ENCODE assay signal across 3 cellular contexts in the genomic region with DNA sequence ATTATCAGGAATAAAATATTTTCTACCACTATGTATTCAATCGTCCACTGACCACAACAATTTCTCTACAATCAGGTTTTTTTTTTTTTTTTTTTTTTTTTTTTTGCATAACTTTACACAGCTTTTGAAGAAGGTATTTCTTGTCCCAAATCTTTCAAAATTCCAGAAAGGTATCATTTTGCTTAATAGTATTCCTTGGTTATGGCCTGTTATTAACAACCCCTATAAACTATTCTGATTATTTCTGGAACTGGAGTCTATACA.
TF ChIP-seq lines count a peak whose summit lies in the region.

No MANE protein-coding gene starts in this region.

TF ChIP-seq in HepG2, 621 proteins besides CTCF, POLR2A, EP300 and RAD21:
- no peak for TF ChIP-seq ATF4 (CRISPR knock-in tag; IDR thresholded peaks at IDR 0.05)
- TF ChIP-seq, protein P1, sequence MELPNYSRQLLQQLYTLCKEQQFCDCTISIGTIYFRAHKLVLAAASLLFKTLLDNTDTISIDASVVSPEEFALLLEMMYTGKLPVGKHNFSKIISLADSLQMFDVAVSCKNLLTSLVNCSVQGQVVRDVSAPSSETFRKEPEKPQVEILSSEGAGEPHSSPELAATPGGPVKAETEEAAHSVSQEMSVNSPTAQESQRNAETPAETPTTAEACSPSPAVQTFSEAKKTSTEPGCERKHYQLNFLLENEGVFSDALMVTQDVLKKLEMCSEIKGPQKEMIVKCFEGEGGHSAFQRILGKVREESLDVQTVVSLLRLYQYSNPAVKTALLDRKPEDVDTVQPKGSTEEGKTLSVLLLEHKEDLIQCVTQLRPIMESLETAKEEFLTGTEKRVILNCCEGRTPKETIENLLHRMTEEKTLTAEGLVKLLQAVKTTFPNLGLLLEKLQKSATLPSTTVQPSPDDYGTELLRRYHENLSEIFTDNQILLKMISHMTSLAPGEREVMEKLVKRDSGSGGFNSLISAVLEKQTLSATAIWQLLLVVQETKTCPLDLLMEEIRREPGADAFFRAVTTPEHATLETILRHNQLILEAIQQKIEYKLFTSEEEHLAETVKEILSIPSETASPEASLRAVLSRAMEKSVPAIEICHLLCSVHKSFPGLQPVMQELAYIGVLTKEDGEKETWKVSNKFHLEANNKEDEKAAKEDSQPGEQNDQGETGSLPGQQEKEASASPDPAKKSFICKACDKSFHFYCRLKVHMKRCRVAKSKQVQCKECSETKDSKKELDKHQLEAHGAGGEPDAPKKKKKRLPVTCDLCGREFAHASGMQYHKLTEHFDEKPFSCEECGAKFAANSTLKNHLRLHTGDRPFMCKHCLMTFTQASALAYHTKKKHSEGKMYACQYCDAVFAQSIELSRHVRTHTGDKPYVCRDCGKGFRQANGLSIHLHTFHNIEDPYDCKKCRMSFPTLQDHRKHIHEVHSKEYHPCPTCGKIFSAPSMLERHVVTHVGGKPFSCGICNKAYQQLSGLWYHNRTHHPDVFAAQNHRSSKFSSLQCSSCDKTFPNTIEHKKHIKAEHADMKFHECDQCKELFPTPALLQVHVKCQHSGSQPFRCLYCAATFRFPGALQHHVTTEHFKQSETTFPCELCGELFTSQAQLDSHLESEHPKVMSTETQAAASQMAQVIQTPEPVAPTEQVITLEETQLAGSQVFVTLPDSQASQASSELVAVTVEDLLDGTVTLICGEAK (IDR thresholded peaks at IDR 0.05), result peak; percentile 47; the same call in 1 of the 2 replicates
- TF ChIP-seq, protein P1 (CRISPR knock-in tag; IDR thresholded peaks at IDR 0.05), result no peak

TF ChIP-seq in GM12878, 131 proteins besides CTCF, POLR2A, EP300 and RAD21:
- TF ChIP-seq JUNB (IDR thresholded peaks at IDR 0.05) (no peak), ZNF384 (IDR thresholded peaks at IDR 0.05; ENCODE audit: borderline replicate concordance, low read depth, low read length) (peak; percentile 60; the same call in 1 of the 2 replicates)
- TF ChIP-seq, protein P1 (IDR thresholded peaks at IDR 0.05; ENCODE audit: borderline replicate concordance), result peak; percentile 82

TF ChIP-seq in WTC11, 78 proteins besides CTCF, POLR2A, EP300 and RAD21:
- TF ChIP-seq JUN (CRISPR knock-in tag; IDR thresholded peaks at IDR 0.05), result no peak
TF ChIP-seq in WTC11: peak in this region for 0.
